ENCODE assay signal across 9 cellular contexts in the genomic region with DNA sequence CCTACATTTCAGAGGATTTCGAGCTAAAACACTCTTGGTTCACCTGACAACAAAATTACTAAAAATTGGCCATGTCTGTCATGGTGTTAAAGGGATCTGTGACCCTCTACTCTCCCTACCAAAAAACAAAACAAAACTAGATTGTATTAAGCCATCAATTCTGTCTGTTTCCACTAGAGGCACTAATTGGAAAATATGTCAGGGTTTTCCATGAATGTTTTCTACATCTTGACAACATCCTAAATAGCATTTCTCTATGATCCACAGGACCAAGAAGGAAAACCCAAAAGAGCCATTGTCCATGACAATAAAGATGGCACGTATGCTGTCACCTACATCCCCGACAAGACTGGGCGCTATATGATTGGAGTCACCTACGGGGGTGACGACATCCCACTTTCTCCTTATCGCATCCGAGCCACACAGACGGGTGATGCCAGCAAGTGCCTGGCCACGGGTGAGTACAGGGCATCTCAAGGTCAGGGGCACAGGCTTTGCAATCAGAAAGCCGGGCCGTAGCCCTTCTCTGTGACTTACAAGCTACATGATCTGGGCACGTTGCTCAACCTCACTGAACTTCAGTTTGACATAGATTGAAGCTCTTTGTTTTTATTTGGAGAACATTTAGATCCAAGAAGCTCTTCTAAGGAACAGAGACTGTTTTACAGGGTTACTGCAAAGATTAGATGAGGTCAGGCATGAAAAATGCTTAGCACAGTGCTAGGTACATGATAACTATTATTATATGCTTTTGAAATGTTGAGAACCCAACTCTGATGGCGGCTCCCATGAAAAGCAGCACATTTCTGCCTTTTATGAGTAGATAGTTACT.
DNase-seq lines count a peak whose midpoint lies in the region; ATAC-seq and TF ChIP-seq lines count a peak whose summit lies in the region.
"Had no signal": no experiment of that assay in that cellular context is flagged by ENCODE, and none has a peak within 500 bp of the region (broad histone marks: within the 10 kb centered on the region; RNA-seq: fewer than 3 reads in every experiment).

No MANE protein-coding gene starts in this region.

- H3K4me2 ChIP-seq in MM.1S (ENCODE audit: low read depth, low read length) = no peak overlapping the region

- H3K27me3 ChIP-seq in MM.1S (replicated peaks; ENCODE audit: insufficient read depth, low read length) (no peaks in the 10 kb centered on the region), endodermal cell (ENCODE audit: control insufficient read depth, insufficient read depth, low read length, poor library complexity, severe bottlenecking) (no peaks in the 10 kb centered on the region)

- H3K36me3 ChIP-seq in MM.1S (replicated peaks; ENCODE audit: insufficient read depth, low read length) (no peaks in the 10 kb centered on the region), endodermal cell (ENCODE audit: control insufficient read depth, insufficient read depth, low read length) (peaks cover 99% of the 10 kb centered on the region)

- H3K27ac Mint-ChIP-seq in CD14-positive monocyte (peak overlapping the region in 2 of 7 donors; percentile 21 to 67), endodermal cell (no peak overlapping the region), nephron (no peak overlapping the region), immature natural killer cell (no peak overlapping the region)

- H3K9me3 ChIP-seq in MM.1S (replicated peaks; ENCODE audit: insufficient read depth, low read length) = no peaks in the 10 kb centered on the region
- H3K9me3 ChIP-seq in endodermal cell (ENCODE audit: control insufficient read depth, low read length) = no peaks in the 10 kb centered on the region

- H3K27ac ChIP-seq in MM.1S (ENCODE audit: low read length) (no peak overlapping the region), endodermal cell (ENCODE audit: low read depth, low read length) (no peak overlapping the region)

- H2AFZ ChIP-seq in MM.1S (ENCODE audit: low read length) = no peak overlapping the region

- intact Hi-C loops in CD14-positive monocyte (cut with micrococcal nuclease) = no loop called here

- no peaks in the 10 kb centered on the region for H3F3A ChIP-seq in MM.1S (ENCODE audit: insufficient read depth, low read length)

- no peak for ATAC-seq in HG03378 (IDR thresholded peaks at IDR 0.05; ENCODE audit: unreplicated experiment)

- H3K27me3 Mint-ChIP-seq in CD14-positive monocyte (ENCODE audit: low read depth in 3 of 3) (no peaks in the 10 kb centered on the region), endodermal cell (ENCODE audit: insufficient read depth) (no peaks in the 10 kb centered on the region), nephron (ENCODE audit: low read depth) (peaks cover 4% of the 10 kb centered on the region), immature natural killer cell (ENCODE audit: low read depth in 3 of 3) (peaks cover 0 to 2% (median 0%) of the 10 kb centered on the region in 3 donors)

- H3K9ac ChIP-seq in MM.1S (ENCODE audit: low read length) = no peak overlapping the region
- H3K9ac ChIP-seq in endodermal cell (ENCODE audit: extremely low read depth, low read length, poor library complexity, severe bottlenecking) = no peak overlapping the region

- no peaks in the 10 kb centered on the region for H3K79me2 ChIP-seq in MM.1S (ENCODE audit: low read length)

- H3K4me1 Mint-ChIP-seq in CD14-positive monocyte (peaks cover 3% of the 10 kb centered on the region), endodermal cell (no peaks in the 10 kb centered on the region), nephron (no peaks in the 10 kb centered on the region), immature natural killer cell (no peaks in the 10 kb centered on the region)

- H3K9me2 ChIP-seq in MM.1S (replicated peaks; ENCODE audit: insufficient read depth, low read length) = no peaks in the 10 kb centered on the region

- H3K9me3 Mint-ChIP-seq in CD14-positive monocyte (peaks cover 0 to 3% (median 1%) of the 10 kb centered on the region in 7 donors), endodermal cell (no peaks in the 10 kb centered on the region), nephron (no peaks in the 10 kb centered on the region), immature natural killer cell (no peaks in the 10 kb centered on the region)

- H4K20me1 ChIP-seq in MM.1S (ENCODE audit: insufficient read depth, low read length) = no peaks in the 10 kb centered on the region

- H3K4me1 ChIP-seq in MM.1S (ENCODE audit: low read length) (peaks cover 6% of the 10 kb centered on the region; the same call in 1 of the 2 replicates), endodermal cell (ENCODE audit: control insufficient read depth, insufficient read depth, low read length) (no peaks in the 10 kb centered on the region)

- H3K4me3 ChIP-seq in MM.1S (ENCODE audit: low read length) = no peak overlapping the region
- no peak overlapping the region for H3K4me3 ChIP-seq in endodermal cell (ENCODE audit: low read length)

- H3K4me3 Mint-ChIP-seq in CD14-positive monocyte (no peak overlapping the region), endodermal cell (no peak overlapping the region), nephron (no peak overlapping the region), immature natural killer cell (no peak overlapping the region)

- 93 to 99% methylated on average over 13 to 14 of the region's 14 CpGs for WGBS in endodermal cell (ENCODE audit: insufficient coverage in 1 of 2, insufficient read length in 1 of 2), 2 experiments

- H3K36me3 Mint-ChIP-seq in CD14-positive monocyte (peaks cover 74 to 81% of the 10 kb centered on the region in 2 donors), endodermal cell (ENCODE audit: low read depth) (peaks cover 79% of the 10 kb centered on the region), nephron (ENCODE audit: low read depth) (peaks cover 84% of the 10 kb centered on the region), immature natural killer cell (peaks cover 36 to 60% (median 50%) of the 10 kb centered on the region in 3 donors)

- peak; percentile 27 for TF ChIP-seq CTCF in CD14-positive monocyte (IDR thresholded peaks at IDR 0.05)
- TF ChIP-seq CTCF in MM.1S (IDR thresholded peaks at IDR 0.05; ENCODE audit: low read length) = peak; percentile 44
- peak; percentile 63 for TF ChIP-seq CTCF in endodermal cell (conservative IDR thresholded peaks at IDR 0.05)
- TF ChIP-seq CTCF in nephron (IDR thresholded peaks at IDR 0.05; ENCODE audit: unreplicated experiment in 3 of 3) = peak; percentile 29 to 34 (median 33)

- DNase-seq in CD14-positive monocyte (ENCODE audit: low spot score) (no peak), MM.1S (no peak), endodermal cell (no peak), H4 (ENCODE audit: low spot score) (no peak), immature natural killer cell (no peak), SK-N-DZ (ENCODE audit: low spot score) (no peak)
- DNase-seq: activated CD4-positive, alpha-beta T cell treated with anti-CD3 and anti-CD28 coated beads for 48 hours had no signal
